ENCODE assay signal across 9 cellular contexts in genomic region chr12:4421590-4422031, GRCh38. TPM values are rescaled to one million over a fixed set of nuclear protein-coding genes. Genes with fewer than 3 reads are reported as not detected.
DNase-seq lines count a peak whose midpoint lies in the region; ATAC-seq, FAIRE-seq and TF ChIP-seq lines count a peak whose summit lies in the region.
"Had no signal": no experiment of that assay in that cellular context is flagged by ENCODE, and none has a peak within 500 bp of the region (broad histone marks: within the 10 kb centered on the region; RNA-seq: fewer than 3 reads in every experiment).

No MANE protein-coding gene starts in this region.

- no peak overlapping the region for H3K27ac ChIP-seq in CD4-positive, alpha-beta T cell (ENCODE audit: low read depth, low read length)
- no peak overlapping the region for H3K27ac ChIP-seq in keratinocyte (ENCODE audit: control insufficient read depth, insufficient read depth, low read length)
- no peak overlapping the region for H3K27ac ChIP-seq in transverse colon

- no peak overlapping the region for H3K4me2 ChIP-seq in keratinocyte (ENCODE audit: control insufficient read depth, extremely low read depth, insufficient read depth, low read depth, low read length)

- dilution Hi-C loops in keratinocyte (cut with MboI; ENCODE audit: extremely low pct_ligation_motif_present, low sequenced_read_pairs): no loop called here

- H3K36me3 Mint-ChIP-seq in CD4-positive, alpha-beta T cell (ENCODE audit: low read depth): no peaks in the 10 kb centered on the region

- peak; percentile 92 for TF ChIP-seq CTCF in CD4-positive, alpha-beta T cell (IDR thresholded peaks at IDR 0.05)
- TF ChIP-seq CTCF in astrocyte of the cerebellum (IDR thresholded peaks at IDR 0.05; ENCODE audit: low read depth, low read length, missing control alignments) (peak; percentile 58), keratinocyte (optimal IDR thresholded peaks at IDR 0.05 in 1 of 3, IDR thresholded peaks at IDR 0.05 in 1 of 3, conservative IDR thresholded peaks at IDR 0.05 in 1 of 3; ENCODE audit: extremely low read depth in 1 of 3, insufficient read depth in 2 of 3, low read length in 3 of 3) (peak; percentile 52 to 72 (median 68)), transverse colon (IDR thresholded peaks at IDR 0.05) (peak; percentile 46 to 62 (median 54))

- WGBS in transverse colon (ENCODE audit: low coverage in 1 of 2), 2 donors: 36 to 39% methylated on average over 3 to 4 of the region's 4 CpGs

- no peak for TF ChIP-seq EP300 in transverse colon (IDR thresholded peaks at IDR 0.05; ENCODE audit: low read depth)

- no peaks in the 10 kb centered on the region for H3K9me3 Mint-ChIP-seq in CD4-positive, alpha-beta T cell

- ATAC-seq in CD4-positive, alpha-beta T cell (ENCODE audit: poor library complexity): no peak
- ATAC-seq in HG03469 (IDR thresholded peaks at IDR 0.05; ENCODE audit: unreplicated experiment): no peak
- ATAC-seq in HG02981 (IDR thresholded peaks at IDR 0.05; ENCODE audit: unreplicated experiment): no peak

- in situ Hi-C loops in astrocyte of the cerebellum (cut with HindIII; ENCODE audit: low sequenced_read_pairs) (no loop called here), transverse colon (cut with MboI; ENCODE audit: low pct_ligation_motif_present in 1 of 4, low pct_unique_long_range_greater_than_20kb in 1 of 4, low sequenced_read_pairs in 3 of 4) (no loop called here)

- no peaks in the 10 kb centered on the region for H3K79me2 ChIP-seq in keratinocyte (ENCODE audit: control insufficient read depth, insufficient read depth, low read length)

- no peak overlapping the region for H3K4me3 ChIP-seq in astrocyte of the cerebellum (ENCODE audit: low read depth, low read length)
- H3K4me3 ChIP-seq in keratinocyte (ENCODE audit: control insufficient read depth in 2 of 3, extremely low read depth in 1 of 3, insufficient read depth in 2 of 3, low read depth in 1 of 3, low read length in 3 of 3): no peak overlapping the region
- no peak overlapping the region for H3K4me3 ChIP-seq in transverse colon

- CTCF ChIA-PET in CD4-positive, alpha-beta T cell (lab: Charles Lee): interaction anchor here (1.0 to 1.4 kb wide), 4 partner anchors 15 to 117 kb away, joined by 3 to 4 read pairs (median 3); a partner anchor contains a TSS

- no peak overlapping the region for H2AFZ ChIP-seq in keratinocyte (ENCODE audit: control insufficient read depth, low read length)

- H3K9ac ChIP-seq in keratinocyte (ENCODE audit: control insufficient read depth, extremely low read depth, insufficient read depth, low read length): no peak overlapping the region

- H4K20me1 ChIP-seq in keratinocyte (ENCODE audit: control insufficient read depth, extremely low read depth, insufficient read depth, low read length): no peaks in the 10 kb centered on the region

- H3K36me3 ChIP-seq in keratinocyte (ENCODE audit: control insufficient read depth in 2 of 2, extremely low read depth in 1 of 2, insufficient read depth in 2 of 2, low read length in 2 of 2) (no peaks in the 10 kb centered on the region), transverse colon (no peaks in the 10 kb centered on the region)

- no peak for TF ChIP-seq POLR2A in transverse colon (IDR thresholded peaks at IDR 0.05)

- no peaks in the 10 kb centered on the region for H3K4me1 ChIP-seq in keratinocyte (ENCODE audit: control insufficient read depth, extremely low read depth, insufficient read depth, low read length)
- no peaks in the 10 kb centered on the region for H3K4me1 ChIP-seq in transverse colon

- no peaks in the 10 kb centered on the region for H3K9me3 ChIP-seq in CD4-positive, alpha-beta T cell (ENCODE audit: control insufficient read depth, low read length)
- no peaks in the 10 kb centered on the region for H3K9me3 ChIP-seq in keratinocyte (ENCODE audit: control insufficient read depth, low read depth, low read length)
- H3K9me3 ChIP-seq in transverse colon: no peaks in the 10 kb centered on the region

- H3K27me3 Mint-ChIP-seq in CD4-positive, alpha-beta T cell: peaks cover 8% of the 10 kb centered on the region

- H3K4me1 Mint-ChIP-seq in CD4-positive, alpha-beta T cell (ENCODE audit: low read depth): no peaks in the 10 kb centered on the region

- intact Hi-C loops in CD4-positive, alpha-beta T cell (cut with DNase I, micrococcal nuclease): loop anchor here (1.0 kb wide), 2 partner anchors 105 to 106 kb away; no protein-coding TSS in a partner anchor
- intact Hi-C loops in transverse colon (cut with DNase I; ENCODE audit: low total_unique reads): no loop called here

- H3K9me1 ChIP-seq in keratinocyte (ENCODE audit: control insufficient read depth, extremely low read depth, insufficient read depth, low read length): no peaks in the 10 kb centered on the region

- no peak overlapping the region for H3K27ac Mint-ChIP-seq in CD4-positive, alpha-beta T cell

- no peak overlapping the region for H3K4me3 Mint-ChIP-seq in CD4-positive, alpha-beta T cell

- POLR2A ChIA-PET in CD4-positive, alpha-beta T cell (lab: Charles Lee): no interaction called here

- no peaks in the 10 kb centered on the region for H3K27me3 ChIP-seq in CD4-positive, alpha-beta T cell (ENCODE audit: control insufficient read depth, insufficient read depth, low read length)
- H3K27me3 ChIP-seq in keratinocyte (ENCODE audit: control insufficient read depth, extremely low read depth, insufficient read depth, low read length): peaks cover 14% of the 10 kb centered on the region
- peaks cover 4% of the 10 kb centered on the region for H3K27me3 ChIP-seq in transverse colon

- DNase-seq in CD4-positive, alpha-beta T cell: peak in 1 of 10 experiments; percentile 5
- peak; percentile 30 for DNase-seq in GM18507 (ENCODE audit: extremely low spot score, insufficient read length, low read depth)
- DNase-seq in NCI-H460 (ENCODE audit: extremely low read depth, low read depth): peak; percentile 30
- peak; percentile 34 for DNase-seq in astrocyte of the cerebellum (ENCODE audit: low read depth)
- DNase-seq in keratinocyte (ENCODE audit: low read depth, low spot score): peak; percentile 23
- DNase-seq in transverse colon: no peak

- peak; percentile 80 for FAIRE-seq in GM18507 (lab: Jason Lieb, UNC)
- FAIRE-seq in keratinocyte (lab: Jason Lieb, UNC): peak; percentile 70

RNA-seq across cellular contexts. Expression of gene FGF6, which starts 24.0 kb away (rescaled TPM):
- total RNA-seq in CD4-positive, alpha-beta T cell: not detected
- not detected in 2 replicates for total RNA-seq in NCI-H460 (2014; rRNA removed; shearing (Covaris generic))
- not detected in 2 replicates for polyA plus RNA-seq in NCI-H460 (2014; cell fraction: nucleus; rRNA removed)
- not detected in 3 replicates for polyA plus RNA-seq in keratinocyte
- not detected for polyA plus RNA-seq in keratinocyte (2011; ENCODE audit: low read depth)
- not detected in 2 replicates for polyA plus RNA-seq in keratinocyte (2011; cell fraction: cytosol; rRNA removed)
- polyA plus RNA-seq in keratinocyte (2011; cell fraction: nucleus; rRNA removed): not detected in 2 replicates
- polyA plus RNA-seq in keratinocyte (2012; ENCODE audit: low replicate concordance): not detected in 2 replicates
- not detected in 3 replicates for polyA minus RNA-seq in keratinocyte
- polyA minus RNA-seq in keratinocyte (2011; cell fraction: cytosol; rRNA and poly(A)+ RNA removed): not detected
- not detected in 2 replicates for polyA minus RNA-seq in keratinocyte (2011; cell fraction: nucleus; rRNA and poly(A)+ RNA removed)
- not detected for total RNA-seq in transverse colon
- total RNA-seq: T-helper 2 cell treated with Interferon-gamma antibody and Interleukin-4, amounts not matched to agents 100 ng/mL and 5 ng/mL, for 36 hours had no signal

RNA-seq across cellular contexts. Expression of gene FGF23, which starts 42.1 kb away (rescaled TPM):
- not detected for total RNA-seq in CD4-positive, alpha-beta T cell
- total RNA-seq in NCI-H460 (2014; rRNA removed; shearing (Covaris generic)): not detected in 2 replicates
- not detected in 2 replicates for polyA plus RNA-seq in NCI-H460 (2014; cell fraction: nucleus; rRNA removed)
- polyA plus RNA-seq in keratinocyte: not detected in 3 replicates
- polyA plus RNA-seq in keratinocyte (2011; ENCODE audit: low read depth): not detected
- polyA plus RNA-seq in keratinocyte (2011; cell fraction: cytosol; rRNA removed): not detected in 2 replicates
- polyA plus RNA-seq in keratinocyte (2011; cell fraction: nucleus; rRNA removed): not detected in 2 replicates
- polyA plus RNA-seq in keratinocyte (2012; ENCODE audit: low replicate concordance): 0.10 TPM in 1 of 2 replicates, not detected in the other
- polyA minus RNA-seq in keratinocyte: not detected in 3 replicates
- not detected for polyA minus RNA-seq in keratinocyte (2011; cell fraction: cytosol; rRNA and poly(A)+ RNA removed)
- not detected in 2 replicates for polyA minus RNA-seq in keratinocyte (2011; cell fraction: nucleus; rRNA and poly(A)+ RNA removed)
- total RNA-seq in transverse colon: not detected
- total RNA-seq: T-helper 2 cell treated with Interferon-gamma antibody and Interleukin-4, amounts not matched to agents 100 ng/mL and 5 ng/mL, for 36 hours had no signal
